ENCODE assay signal across 10 cellular contexts in the genomic region with DNA sequence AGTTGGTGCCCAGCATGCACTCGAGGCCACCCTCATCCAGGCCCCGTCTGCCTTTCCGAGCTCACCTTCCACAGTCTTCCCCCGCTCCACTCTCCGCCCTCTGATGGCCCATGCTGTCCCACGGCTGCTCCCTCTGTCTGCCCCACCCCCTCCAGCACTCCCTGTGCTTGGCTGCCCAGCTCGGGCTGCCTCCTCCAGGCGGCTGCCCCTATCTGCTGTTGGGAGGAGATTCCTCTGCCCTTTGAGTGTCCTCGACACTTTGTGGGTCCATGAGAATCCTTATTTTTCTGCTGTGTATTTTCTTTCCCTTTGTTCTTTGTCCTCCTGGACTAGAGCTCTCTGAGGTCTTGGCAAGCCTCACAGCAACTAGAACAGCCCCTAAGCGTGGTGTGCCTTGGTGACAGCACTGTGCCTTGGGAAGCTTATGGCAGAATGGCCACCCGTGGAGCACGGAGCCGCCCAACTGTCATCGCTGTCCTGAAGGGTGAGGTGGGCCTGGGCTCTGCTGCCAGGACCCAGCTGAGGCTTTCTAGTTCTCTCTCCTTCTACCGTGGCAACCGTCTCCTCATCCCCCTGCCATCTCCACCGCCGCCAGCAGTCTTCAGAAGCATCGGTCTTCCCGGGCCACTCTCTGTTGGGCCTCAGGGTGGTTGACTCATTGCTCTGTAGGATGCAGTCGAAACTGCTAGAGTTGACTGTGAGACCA. TPM values are rescaled to one million over a fixed set of nuclear protein-coding genes. Genes with fewer than 3 reads are reported as not detected.
DNase-seq lines count a peak whose midpoint lies in the region; ATAC-seq, FAIRE-seq and TF ChIP-seq lines count a peak whose summit lies in the region.
"Had no signal": no experiment of that assay in that cellular context is flagged by ENCODE, and none has a peak within 500 bp of the region (broad histone marks: within the 10 kb centered on the region; RNA-seq: fewer than 3 reads in every experiment).

No MANE protein-coding gene starts in this region.

- H3K4me2 ChIP-seq in mammary epithelial cell (ENCODE audit: insufficient read depth, low read depth, low read length) (peak overlapping the region; percentile 68), keratinocyte (ENCODE audit: control insufficient read depth, extremely low read depth, insufficient read depth, low read depth, low read length) (peak overlapping the region; percentile 65)

- WGBS in mammary epithelial cell (ENCODE audit: low coverage, missing lambda C conversion rate), result 26% methylated on average over 19 of the region's 21 CpGs

- peak; percentile 29 for DNase-seq in activated naive CD4-positive, alpha-beta T cell treated with Interleukin-2 at 50 U/mL for 16 hours
- DNase-seq in activated naive CD4-positive, alpha-beta T cell treated with anti-CD3 and anti-CD28 coated beads, Interleukin-2, amount 50 U/mL, for 16 hours, result no peak
- DNase-seq in mammary epithelial cell (peak; percentile 82), keratinocyte (ENCODE audit: low read depth, low spot score) (no peak), MG63 (no peak), NCI-H2171 treated with DMSO at 0.1 percent for 48 hours (lab: John Stamatoyannopoulos, UW) (no peak)
- DNase-seq: PC-3 had no signal

- H3K36me3 ChIP-seq in mammary epithelial cell (ENCODE audit: insufficient read depth, low read length) (peaks cover 14% of the 10 kb centered on the region), keratinocyte (ENCODE audit: control insufficient read depth in 2 of 2, extremely low read depth in 1 of 2, insufficient read depth in 2 of 2, low read length in 2 of 2) (peaks cover 23 to 30% of the 10 kb centered on the region in 2 experiments), MG63 (peaks cover 66% of the 10 kb centered on the region)

- peaks cover 22% of the 10 kb centered on the region for H3K4me1 ChIP-seq in mammary epithelial cell (ENCODE audit: insufficient read depth, low read length)
- H3K4me1 ChIP-seq in keratinocyte (ENCODE audit: control insufficient read depth, extremely low read depth, insufficient read depth, low read length), result peaks cover 31% of the 10 kb centered on the region

- H3K9me3 ChIP-seq in mammary epithelial cell (replicated peaks; ENCODE audit: insufficient read depth, low read length) (no peaks in the 10 kb centered on the region), keratinocyte (ENCODE audit: control insufficient read depth, low read depth, low read length) (no peaks in the 10 kb centered on the region), MG63 (no peaks in the 10 kb centered on the region)

- dilution Hi-C loops in mammary epithelial cell (cut with HindIII; ENCODE audit: low sequenced_read_pairs), result loop anchor here (5.0 kb wide), 6 partner anchors 66 to 584 kb away; a partner anchor contains a TSS
- dilution Hi-C loops in keratinocyte (cut with MboI; ENCODE audit: extremely low pct_ligation_motif_present, low sequenced_read_pairs), result loop anchor here (10.0 kb wide), 1 partner anchor 94 kb away; no protein-coding TSS in a partner anchor

- FAIRE-seq in keratinocyte (lab: Jason Lieb, UNC), result peak; percentile 91

- intact Hi-C loops in mammary epithelial cell (cut with micrococcal nuclease), result no loop called here

- H3K9ac ChIP-seq in mammary epithelial cell (ENCODE audit: insufficient read depth, low read length), result no peak overlapping the region
- H3K9ac ChIP-seq in keratinocyte (ENCODE audit: control insufficient read depth, extremely low read depth, insufficient read depth, low read length), result no peak overlapping the region

- H3K27ac ChIP-seq in mammary epithelial cell (ENCODE audit: insufficient read depth, low read depth, low read length) (peak overlapping the region; percentile 30), keratinocyte (ENCODE audit: control insufficient read depth, insufficient read depth, low read length) (no peak overlapping the region), temporal lobe (ENCODE audit: low read depth, low read length) (peak overlapping the region; percentile 85)

- no peak for ATAC-seq in GM18505 (IDR thresholded peaks at IDR 0.05; ENCODE audit: unreplicated experiment)
- ATAC-seq: PC-3 had no signal

- H3K27me3 ChIP-seq in mammary epithelial cell (ENCODE audit: insufficient read depth, low read length) (no peaks in the 10 kb centered on the region), keratinocyte (ENCODE audit: control insufficient read depth, extremely low read depth, insufficient read depth, low read length) (no peaks in the 10 kb centered on the region), MG63 (no peaks in the 10 kb centered on the region)

- H2AFZ ChIP-seq in mammary epithelial cell (ENCODE audit: low read depth, low read length), result no peak overlapping the region
- H2AFZ ChIP-seq in keratinocyte (ENCODE audit: control insufficient read depth, low read length), result no peak overlapping the region

- CTCF ChIA-PET in mammary epithelial cell (lab: Charles Lee; ENCODE audit: low non-redundant PET), result no interaction called here

- in situ Hi-C loops in mammary epithelial cell (cut with MboI; ENCODE audit: low sequenced_read_pairs in 2 of 2), result no loop called here

- TF ChIP-seq POLR2A in GM18505 (IDR thresholded peaks at IDR 0.05; ENCODE audit: borderline replicate concordance, extremely low read depth, insufficient read depth, insufficient read length), result no peak

- peaks cover 6% of the 10 kb centered on the region for H3K9me1 ChIP-seq in keratinocyte (ENCODE audit: control insufficient read depth, extremely low read depth, insufficient read depth, low read length)

- BruUV-seq in mammary epithelial cell (replicated peaks; lab: Mats Ljungman, UMichigan), result no TSS peak

- no peak for TF ChIP-seq CTCF in mammary epithelial cell (conservative IDR thresholded peaks at IDR 0.05 in 1 of 2, IDR thresholded peaks at IDR 0.05 in 1 of 2; ENCODE audit: extremely low read depth in 1 of 2, insufficient read depth in 1 of 2, low read depth in 1 of 2, low read length in 2 of 2)
- peak in 1 of 3 experiments; percentile 22 for TF ChIP-seq CTCF in keratinocyte (optimal IDR thresholded peaks at IDR 0.05 in 1 of 3, IDR thresholded peaks at IDR 0.05 in 1 of 3, conservative IDR thresholded peaks at IDR 0.05 in 1 of 3; ENCODE audit: extremely low read depth in 1 of 3, insufficient read depth in 2 of 3, low read length in 3 of 3)

- H3K79me2 ChIP-seq in mammary epithelial cell (ENCODE audit: insufficient read depth, low read length) (peaks cover 95% of the 10 kb centered on the region), keratinocyte (ENCODE audit: control insufficient read depth, insufficient read depth, low read length) (peaks cover 92% of the 10 kb centered on the region)

- H3K4me3 ChIP-seq in mammary epithelial cell (replicated peaks in 1 of 3; ENCODE audit: insufficient read depth in 1 of 3, low read depth in 2 of 3, low read length in 3 of 3) (no peak overlapping the region), keratinocyte (ENCODE audit: control insufficient read depth in 2 of 3, extremely low read depth in 1 of 3, insufficient read depth in 2 of 3, low read depth in 1 of 3, low read length in 3 of 3) (no peak overlapping the region), MG63 (no peak overlapping the region)

- H4K20me1 ChIP-seq in mammary epithelial cell (ENCODE audit: insufficient read depth, low read length), result no peaks in the 10 kb centered on the region
- H4K20me1 ChIP-seq in keratinocyte (ENCODE audit: control insufficient read depth, extremely low read depth, insufficient read depth, low read length), result peaks cover 39% of the 10 kb centered on the region

RNA-seq across cellular contexts. Expression of a gene that starts 5.2 kb away (rescaled TPM):
- total RNA-seq in mammary epithelial cell (10 to 100 TPM; 15.0 to 44.6 TPM), temporal lobe (11.1 TPM)
- polyA plus RNA-seq in mammary epithelial cell (59.9 TPM), keratinocyte (46.0 to 50.2 TPM (median 48.2 TPM) in 3 replicates)
- polyA minus RNA-seq in mammary epithelial cell (49.3 TPM), keratinocyte (20.3 to 35.7 TPM (median 22.6 TPM) in 3 replicates)
- 24.6 TPM for polyA plus RNA-seq in keratinocyte (2011; ENCODE audit: low read depth)
- polyA plus RNA-seq in keratinocyte (2011; cell fraction: cytosol; rRNA removed), result 23.5 and 36.4 TPM in 2 replicates
- 22.0 and 23.8 TPM in 2 replicates for polyA plus RNA-seq in keratinocyte (2011; cell fraction: nucleus; rRNA removed)
- polyA plus RNA-seq in keratinocyte (2012; ENCODE audit: low replicate concordance), result 30.8 and 52.5 TPM in 2 replicates
- polyA minus RNA-seq in keratinocyte (2011; cell fraction: cytosol; rRNA and poly(A)+ RNA removed), result 24.0 TPM
- 7.8 and 9.3 TPM in 2 replicates for polyA minus RNA-seq in keratinocyte (2011; cell fraction: nucleus; rRNA and poly(A)+ RNA removed)
- total RNA-seq in MG63 (2014; rRNA removed; shearing (Covaris generic); ENCODE audit: low replicate concordance), result 82.0 and 99.2 TPM in 2 replicates

RNA-seq across cellular contexts. Expression of a gene that starts 10.2 kb away (rescaled TPM):
- total RNA-seq in mammary epithelial cell (not detected), temporal lobe (not detected)
- polyA plus RNA-seq in mammary epithelial cell (not detected), keratinocyte (not detected in 3 replicates)
- polyA minus RNA-seq in mammary epithelial cell (not detected), keratinocyte (not detected in 3 replicates)
- polyA plus RNA-seq in keratinocyte (2011; ENCODE audit: low read depth), result not detected
- not detected in 2 replicates for polyA plus RNA-seq in keratinocyte (2011; cell fraction: cytosol; rRNA removed)
- polyA plus RNA-seq in keratinocyte (2011; cell fraction: nucleus; rRNA removed), result not detected in 2 replicates
- not detected in 2 replicates for polyA plus RNA-seq in keratinocyte (2012; ENCODE audit: low replicate concordance)
- polyA minus RNA-seq in keratinocyte (2011; cell fraction: cytosol; rRNA and poly(A)+ RNA removed), result not detected
- not detected in 2 replicates for polyA minus RNA-seq in keratinocyte (2011; cell fraction: nucleus; rRNA and poly(A)+ RNA removed)
- not detected in 2 replicates for total RNA-seq in MG63 (2014; rRNA removed; shearing (Covaris generic); ENCODE audit: low replicate concordance)
- total RNA-seq: kidney epithelial cell, PC-3 had no signal

RNA-seq across cellular contexts. Expression of a gene that starts 10.8 kb away (rescaled TPM):
- total RNA-seq in mammary epithelial cell (10 to 100 TPM; 21.4 to 28.2 TPM), temporal lobe (12.5 TPM)
- polyA plus RNA-seq in mammary epithelial cell (25.2 TPM), keratinocyte (16.3 to 23.8 TPM (median 23.7 TPM) in 3 replicates)
- polyA minus RNA-seq in mammary epithelial cell (8.7 TPM), keratinocyte (8.5 to 19.0 TPM (median 12.4 TPM) in 3 replicates)
- 4.8 TPM for polyA plus RNA-seq in keratinocyte (2011; ENCODE audit: low read depth)
- polyA plus RNA-seq in keratinocyte (2011; cell fraction: cytosol; rRNA removed), result 14.1 and 23.7 TPM in 2 replicates
- 34.6 and 40.3 TPM in 2 replicates for polyA plus RNA-seq in keratinocyte (2011; cell fraction: nucleus; rRNA removed)
- 14.0 and 19.5 TPM in 2 replicates for polyA plus RNA-seq in keratinocyte (2012; ENCODE audit: low replicate concordance)
- polyA minus RNA-seq in keratinocyte (2011; cell fraction: cytosol; rRNA and poly(A)+ RNA removed), result 21.7 TPM
- polyA minus RNA-seq in keratinocyte (2011; cell fraction: nucleus; rRNA and poly(A)+ RNA removed), result 14.7 and 15.3 TPM in 2 replicates
- 11.1 and 24.4 TPM in 2 replicates for total RNA-seq in MG63 (2014; rRNA removed; shearing (Covaris generic); ENCODE audit: low replicate concordance)

RNA-seq across cellular contexts. Expression of a gene that starts 34.3 kb away (rescaled TPM):
- total RNA-seq in mammary epithelial cell, result under 1 TPM in 1 of 2 donors, not detected in 1; 0.33 TPM
- polyA plus RNA-seq in mammary epithelial cell, result not detected
- not detected for polyA minus RNA-seq in mammary epithelial cell
- 0.06 to 0.19 TPM in 2 of 3 replicates, not detected in the other for polyA plus RNA-seq in keratinocyte
- not detected for polyA plus RNA-seq in keratinocyte (2011; ENCODE audit: low read depth)
- 0.05 and 0.14 TPM in 2 replicates for polyA plus RNA-seq in keratinocyte (2011; cell fraction: cytosol; rRNA removed)
- not detected in 2 replicates for polyA plus RNA-seq in keratinocyte (2011; cell fraction: nucleus; rRNA removed)
- not detected in 2 replicates for polyA plus RNA-seq in keratinocyte (2012; ENCODE audit: low replicate concordance)
- polyA minus RNA-seq in keratinocyte, result not detected in 3 replicates
- polyA minus RNA-seq in keratinocyte (2011; cell fraction: cytosol; rRNA and poly(A)+ RNA removed), result not detected
- not detected in 2 replicates for polyA minus RNA-seq in keratinocyte (2011; cell fraction: nucleus; rRNA and poly(A)+ RNA removed)
- 0.25 TPM for total RNA-seq in temporal lobe
- total RNA-seq in MG63 (2014; rRNA removed; shearing (Covaris generic); ENCODE audit: low replicate concordance), result 20.1 and 38.4 TPM in 2 replicates
- total RNA-seq: kidney epithelial cell had no signal

Comparison
In these comparisons a context has a peak if more than half of its experiments do, and no peak if none do; other contexts are left out.
1. DNase-seq: peak in activated naive CD4-positive, alpha-beta T cell treated with Interleukin-2 at 50 U/mL for 16 hours (single experiment) and mammary epithelial cell (single experiment); none in activated naive CD4-positive, alpha-beta T cell treated with anti-CD3 and anti-CD28 coated beads, Interleukin-2, amount 50 U/mL, for 16 hours (single experiment), keratinocyte (single experiment), MG63 (single experiment) and NCI-H2171 treated with DMSO at 0.1 percent for 48 hours (single experiment).